In the genomic region with DNA sequence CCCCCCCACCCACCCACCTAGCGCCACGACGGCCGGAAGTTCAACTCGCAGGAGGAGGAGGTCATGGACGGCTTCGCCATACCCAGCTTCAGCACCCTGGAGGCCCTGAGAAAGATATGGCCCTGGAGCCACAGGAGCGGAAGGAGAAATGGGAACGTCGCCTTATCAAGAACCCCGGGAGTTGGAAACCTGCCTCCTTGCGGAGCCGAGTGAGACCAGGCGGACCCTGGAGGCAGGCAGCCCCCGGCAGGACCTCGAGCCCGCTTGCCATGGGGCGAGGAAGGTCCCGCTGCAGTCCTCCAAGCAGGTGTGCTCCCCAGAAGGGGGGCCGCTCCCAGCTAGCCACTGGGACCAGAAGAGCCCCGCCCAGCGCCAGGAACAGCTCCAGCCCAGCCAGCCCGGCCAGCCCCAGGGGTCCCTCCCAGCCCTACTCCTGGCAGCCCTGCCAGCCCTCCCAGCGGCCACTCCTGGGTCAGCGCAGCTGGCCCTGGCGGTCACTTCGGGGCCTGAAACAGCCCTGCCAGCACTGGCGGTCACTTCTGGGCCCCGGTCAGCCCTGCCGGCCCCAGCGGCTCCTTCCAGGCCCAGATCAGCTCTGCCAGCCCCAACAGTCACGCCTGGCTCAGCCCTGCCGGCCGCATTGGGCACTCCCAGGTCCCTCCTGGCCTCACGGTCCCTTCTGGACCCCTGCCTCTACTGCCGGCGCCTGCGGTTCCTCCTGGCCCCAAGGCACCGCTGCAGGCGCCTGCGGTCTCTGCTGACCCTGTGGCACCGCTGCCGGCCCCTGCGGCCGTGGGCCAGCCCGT, we compare ENCODE assay signal across 1 cellular context.
TF ChIP-seq lines count a peak whose summit lies in the region.

No MANE protein-coding gene starts in this region.

TF ChIP-seq in WTC11, 78 proteins besides CTCF, POLR2A, EP300 and RAD21 (continued from another document):
- TF ChIP-seq, protein P1, sequence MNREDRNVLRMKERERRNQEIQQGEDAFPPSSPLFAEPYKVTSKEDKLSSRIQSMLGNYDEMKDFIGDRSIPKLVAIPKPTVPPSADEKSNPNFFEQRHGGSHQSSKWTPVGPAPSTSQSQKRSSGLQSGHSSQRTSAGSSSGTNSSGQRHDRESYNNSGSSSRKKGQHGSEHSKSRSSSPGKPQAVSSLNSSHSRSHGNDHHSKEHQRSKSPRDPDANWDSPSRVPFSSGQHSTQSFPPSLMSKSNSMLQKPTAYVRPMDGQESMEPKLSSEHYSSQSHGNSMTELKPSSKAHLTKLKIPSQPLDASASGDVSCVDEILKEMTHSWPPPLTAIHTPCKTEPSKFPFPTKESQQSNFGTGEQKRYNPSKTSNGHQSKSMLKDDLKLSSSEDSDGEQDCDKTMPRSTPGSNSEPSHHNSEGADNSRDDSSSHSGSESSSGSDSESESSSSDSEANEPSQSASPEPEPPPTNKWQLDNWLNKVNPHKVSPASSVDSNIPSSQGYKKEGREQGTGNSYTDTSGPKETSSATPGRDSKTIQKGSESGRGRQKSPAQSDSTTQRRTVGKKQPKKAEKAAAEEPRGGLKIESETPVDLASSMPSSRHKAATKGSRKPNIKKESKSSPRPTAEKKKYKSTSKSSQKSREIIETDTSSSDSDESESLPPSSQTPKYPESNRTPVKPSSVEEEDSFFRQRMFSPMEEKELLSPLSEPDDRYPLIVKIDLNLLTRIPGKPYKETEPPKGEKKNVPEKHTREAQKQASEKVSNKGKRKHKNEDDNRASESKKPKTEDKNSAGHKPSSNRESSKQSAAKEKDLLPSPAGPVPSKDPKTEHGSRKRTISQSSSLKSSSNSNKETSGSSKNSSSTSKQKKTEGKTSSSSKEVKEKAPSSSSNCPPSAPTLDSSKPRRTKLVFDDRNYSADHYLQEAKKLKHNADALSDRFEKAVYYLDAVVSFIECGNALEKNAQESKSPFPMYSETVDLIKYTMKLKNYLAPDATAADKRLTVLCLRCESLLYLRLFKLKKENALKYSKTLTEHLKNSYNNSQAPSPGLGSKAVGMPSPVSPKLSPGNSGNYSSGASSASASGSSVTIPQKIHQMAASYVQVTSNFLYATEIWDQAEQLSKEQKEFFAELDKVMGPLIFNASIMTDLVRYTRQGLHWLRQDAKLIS (CRISPR knock-in tag; IDR thresholded peaks at IDR 0.05; ENCODE audit: borderline replicate concordance): no peak
